24 cellular contexts compared by ENCODE assay signal in genomic region chr15:33019354-33019981, GRCh38.
"Had no signal": no experiment of that assay in that cellular context is flagged by ENCODE, and none has a peak within 500 bp of the region (broad histone marks: within the 10 kb centered on the region; RNA-seq: fewer than 3 reads in every experiment).

No MANE protein-coding gene starts in this region.

- H3K4me3 Mint-ChIP-seq: dendritic cell treated with granulocyte-macrophage colony-stimulating factor and Interleukin-4, amounts not matched to agents 40 ng/mL and 50 ng/mL, for 4 days; effector memory CD8-positive, alpha-beta T cell; endodermal cell had no signal

- ATAC-seq: effector memory CD8-positive, alpha-beta T cell; esophagus mucosa; foreskin keratinocyte; gastrocnemius medialis; gastroesophageal sphincter; heart right ventricle had no signal

- H3K4me1 ChIP-seq: colonic mucosa had no signal

- DNase-seq: colonic mucosa; cortex of kidney; dermis blood vessel endothelial cell; dorsolateral prefrontal cortex; effector CD4-positive, alpha-beta T cell; effector CD8-positive, alpha-beta T cell; effector memory CD4-positive, alpha-beta T cell; effector memory CD8-positive, alpha-beta T cell; endodermal cell; erythroblast; esophagus squamous epithelium; foreskin fibroblast; foreskin keratinocyte; foreskin melanocyte; gastrocnemius medialis; glutamatergic neuron; head of caudate nucleus; heart right ventricle had no signal

- H3K4me3 ChIP-seq: colonic mucosa, coronary artery, dorsolateral prefrontal cortex, esophagus muscularis mucosa, esophagus squamous epithelium, gastrocnemius medialis, gastroesophageal sphincter, heart right ventricle had no signal

- H3K27me3 ChIP-seq: colonic mucosa, dorsolateral prefrontal cortex, esophagus muscularis mucosa, esophagus squamous epithelium, foreskin keratinocyte, gastrocnemius medialis, gastroesophageal sphincter, heart right ventricle had no signal

- H3K27ac ChIP-seq: colonic mucosa, coronary artery, dorsolateral prefrontal cortex, epithelial cell of prostate, esophagus muscularis mucosa, esophagus squamous epithelium, foreskin keratinocyte, gastrocnemius medialis, gastroesophageal sphincter, heart right ventricle had no signal

- H3K9me3 ChIP-seq: colonic mucosa, esophagus muscularis mucosa, esophagus squamous epithelium, gastrocnemius medialis, gastroesophageal sphincter, heart right ventricle had no signal

- H3K9me3 Mint-ChIP-seq: dendritic cell treated with granulocyte-macrophage colony-stimulating factor and Interleukin-4, amounts not matched to agents 40 ng/mL and 50 ng/mL, for 4 days; effector memory CD8-positive, alpha-beta T cell had no signal

- H3K36me3 ChIP-seq: colonic mucosa, esophagus muscularis mucosa, esophagus squamous epithelium, gastrocnemius medialis, gastroesophageal sphincter, heart right ventricle had no signal

- H3K27ac Mint-ChIP-seq: dendritic cell treated with granulocyte-macrophage colony-stimulating factor and Interleukin-4, amounts not matched to agents 40 ng/mL and 50 ng/mL, for 4 days; effector memory CD8-positive, alpha-beta T cell; endodermal cell had no signal

- H3K27me3 Mint-ChIP-seq: dendritic cell treated with granulocyte-macrophage colony-stimulating factor and Interleukin-4, amounts not matched to agents 40 ng/mL and 50 ng/mL, for 4 days had no signal
